ENCODE assay signal across 8 cellular contexts in genomic region chr11:43311791-43312607, GRCh38. TPM values are rescaled to one million over a fixed set of nuclear protein-coding genes. Genes with fewer than 3 reads are reported as not detected.
A peak's percentile ranks its signal among the peaks of the same experiment; 100 is the strongest.
DNase-seq lines count a peak whose midpoint lies in the region; ATAC-seq and TF ChIP-seq lines count a peak whose summit lies in the region.

Gene API5, plus strand, starts transcription at chr11:43311996. Its CDS starts 132 bp downstream, at chr11:43312128.

- H3K9me3 Mint-ChIP-seq in CD14-positive monocyte = peaks cover 0 to 3% (median 0%) of the 10 kb centered on the region in 7 donors
- no peaks in the 10 kb centered on the region for H3K9me3 Mint-ChIP-seq in activated CD4-positive, alpha-beta T cell treated with anti-CD3 and anti-CD28 coated beads, Interleukin-2, amount 10 ng/mL, durations not matched to agents 7 days and 5 days

- H3K27ac Mint-ChIP-seq in CD14-positive monocyte = peak within 1 kb of the TSS; percentile 83 to 95 (median 91)
- H3K27ac Mint-ChIP-seq in activated CD4-positive, alpha-beta T cell treated with anti-CD3 and anti-CD28 coated beads, Interleukin-2, amount 10 ng/mL, durations not matched to agents 7 days and 5 days = peak within 1 kb of the TSS; percentile 98

- ATAC-seq in GM19351 (IDR thresholded peaks at IDR 0.05; ENCODE audit: unreplicated experiment) (peak; percentile 95), HG03521 (IDR thresholded peaks at IDR 0.05; ENCODE audit: unreplicated experiment) (peak; percentile 98)

- intact Hi-C loops in CD14-positive monocyte (cut with micrococcal nuclease) = loop anchor here in 1 of 2 donors (1.0 kb wide), 1 partner anchor 46 kb away; the partner anchor contains the start of gene TTC17

- no peaks in the 10 kb centered on the region for H3K36me3 Mint-ChIP-seq in CD14-positive monocyte
- H3K36me3 Mint-ChIP-seq in activated CD4-positive, alpha-beta T cell treated with anti-CD3 and anti-CD28 coated beads, Interleukin-2, amount 10 ng/mL, durations not matched to agents 7 days and 5 days (ENCODE audit: low read depth) = peaks cover 3% of the 10 kb centered on the region

- peaks cover 33% of the 10 kb centered on the region for H3K4me1 Mint-ChIP-seq in CD14-positive monocyte
- H3K4me1 Mint-ChIP-seq in activated CD4-positive, alpha-beta T cell treated with anti-CD3 and anti-CD28 coated beads, Interleukin-2, amount 10 ng/mL, durations not matched to agents 7 days and 5 days = peaks cover 46% of the 10 kb centered on the region

- TF ChIP-seq CTCF in CD14-positive monocyte (IDR thresholded peaks at IDR 0.05) = peak; percentile 71

- POLR2A ChIA-PET in activated CD4-positive, alpha-beta T cell treated with anti-CD3 and anti-CD28 coated beads, Interleukin-2, amount 10 ng/mL, durations not matched to agents 7 days and 5 days (lab: Charles Lee) = interaction anchor here (0.5 to 0.7 kb wide), 2 partner anchors 104 to 122 kb away, joined by 3 read pairs; no protein-coding TSS in a partner anchor

- H3K27me3 Mint-ChIP-seq in CD14-positive monocyte (ENCODE audit: low read depth in 3 of 3) = peaks cover 4 to 8% (median 6%) of the 10 kb centered on the region in 3 donors
- no peaks in the 10 kb centered on the region for H3K27me3 Mint-ChIP-seq in activated CD4-positive, alpha-beta T cell treated with anti-CD3 and anti-CD28 coated beads, Interleukin-2, amount 10 ng/mL, durations not matched to agents 7 days and 5 days

- peak within 1 kb of the TSS; percentile 85 to 98 for H3K4me3 Mint-ChIP-seq in CD14-positive monocyte
- H3K4me3 Mint-ChIP-seq in activated CD4-positive, alpha-beta T cell treated with anti-CD3 and anti-CD28 coated beads, Interleukin-2, amount 10 ng/mL, durations not matched to agents 7 days and 5 days = peak within 1 kb of the TSS; percentile 94

- CTCF ChIA-PET in activated CD4-positive, alpha-beta T cell treated with anti-CD3 and anti-CD28 coated beads, Interleukin-2, amount 10 ng/mL, durations not matched to agents 7 days and 5 days (lab: Charles Lee) = interaction anchor here (0.5 to 1.8 kb wide), 22 partner anchors 9 to 448 kb away, joined by 3 to 15 read pairs (median 4); partner anchors contain the start of gene TTC17

- peak; percentile 89 for DNase-seq in CD14-positive monocyte (ENCODE audit: low spot score)
- peak; percentile 99 for DNase-seq in NCI-H69 (lab: John Stamatoyannopoulos, UW)
- peak; percentile 95 for DNase-seq in activated CD4-positive, alpha-beta T cell treated with anti-CD3 and anti-CD28 coated beads, Interleukin-2, amount 10 ng/mL, durations not matched to agents 7 days and 5 days
- peak; percentile 94 for DNase-seq in dedifferentiated amniotic fluid mesenchymal stem cell (ENCODE audit: extremely low spot score)
- DNase-seq in left kidney (ENCODE audit: low read depth, low spot score) = peak; percentile 99
- DNase-seq in stimulated activated CD4-positive, alpha-beta T cell treated with anti-CD3 and anti-CD28 coated beads, Interleukin-2, amount 100 ng/mL, for 24 hours = peak; percentile 89 to 94

RNA-seq across cellular contexts. Expression of gene API5, which starts in this region (rescaled TPM):
- 10 to 100 TPM; 65.9 to 84.0 TPM for polyA plus RNA-seq in CD14-positive monocyte
- total RNA-seq in activated CD4-positive, alpha-beta T cell treated with anti-CD3 and anti-CD28 coated beads, Interleukin-2, amount 10 ng/mL, durations not matched to agents 7 days and 5 days = 100 to 1,000 TPM; 124 to 129 TPM

Comparison
In these comparisons a context has a peak if more than half of its experiments do, and no peak if none do; other contexts are left out.
1. Peak in every context shown above with its lines: DNase-seq and ATAC-seq.